Comparison of ENCODE assay signal across 8 cellular contexts in the genomic region with DNA sequence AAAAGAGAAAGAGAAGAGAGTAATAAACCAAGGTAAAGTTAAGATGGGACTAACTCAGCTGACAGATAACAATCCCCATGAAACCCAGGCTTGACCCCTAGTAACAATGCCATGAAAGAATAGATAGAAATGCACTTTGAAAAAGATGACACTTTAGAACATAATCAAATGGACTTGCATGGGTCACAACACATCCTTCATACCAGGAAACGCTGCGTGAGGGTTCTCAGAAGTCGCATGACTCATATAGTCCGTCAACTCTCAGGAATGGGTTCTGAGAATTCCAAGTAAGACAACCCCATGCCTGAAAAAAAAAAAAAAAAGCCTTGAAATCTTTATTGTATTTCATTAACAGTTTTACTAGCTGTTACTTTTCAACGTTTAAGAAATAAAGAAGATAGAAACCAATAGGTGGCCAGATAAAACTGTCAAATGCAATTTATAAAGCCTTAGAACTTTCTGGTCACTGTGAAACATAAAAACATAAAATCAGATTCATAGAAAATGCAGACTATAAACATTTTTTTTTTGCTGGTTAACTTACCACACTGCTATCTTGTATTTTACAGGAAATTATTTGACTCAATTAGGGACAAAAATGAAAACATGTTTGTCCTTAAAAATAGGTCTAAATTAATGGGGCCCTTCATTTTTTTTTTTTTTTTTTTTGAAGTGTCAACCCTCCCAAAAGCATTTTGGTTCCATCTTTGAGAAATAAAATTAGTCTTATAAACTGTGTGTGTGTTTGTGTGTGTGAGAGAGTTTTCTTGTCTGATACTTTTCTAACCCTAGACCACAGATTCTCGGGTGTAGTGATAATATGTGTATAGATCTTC.
DNase-seq lines count a peak whose midpoint lies in the region; ATAC-seq, FAIRE-seq and TF ChIP-seq lines count a peak whose summit lies in the region.

No MANE protein-coding gene starts in this region.

- no peak overlapping the region for H3K4me3 ChIP-seq in astrocyte (ENCODE audit: insufficient read depth, low read depth, low read length)
- H3K4me3 ChIP-seq in lower leg skin (ENCODE audit: low read depth, poor library complexity, severe bottlenecking) = no peak overlapping the region
- H3K4me3 ChIP-seq in aorta (ENCODE audit: low read length in 2 of 2) = no peak overlapping the region

- peaks cover 16% of the 10 kb centered on the region for H3K4me1 Mint-ChIP-seq in astrocyte (ENCODE audit: low read depth, unreplicated experiment)
- H3K4me1 Mint-ChIP-seq in stimulated activated memory B cell treated with anti-CD40 and anti-IgM and Interleukin-4, amounts not matched to agents 10 μg/mL and 1 μg/mL and 100 μg/mL, for 72 hours = no peaks in the 10 kb centered on the region

- intact Hi-C loops in lower leg skin (cut with DNase I; ENCODE audit: low total_unique reads) (no loop called here), aorta (cut with DNase I) (loop anchor here in 1 of 2 donors (2.0 kb wide), 1 partner anchor 36 kb away; no protein-coding TSS in a partner anchor)

- H3K27ac ChIP-seq in astrocyte (ENCODE audit: low read depth, low read length) (peak overlapping the region; percentile 91), aorta (ENCODE audit: low read depth in 1 of 2, low read length in 2 of 2) (no peak overlapping the region)

- H3K9me3 Mint-ChIP-seq in astrocyte (ENCODE audit: unreplicated experiment) = no peaks in the 10 kb centered on the region
- no peaks in the 10 kb centered on the region for H3K9me3 Mint-ChIP-seq in stimulated activated memory B cell treated with anti-CD40 and anti-IgM and Interleukin-4, amounts not matched to agents 10 μg/mL and 1 μg/mL and 100 μg/mL, for 72 hours

- WGBS in lower leg skin, 2 donors = 23 to 43% methylated on average over 6 of the region's 6 CpGs
- WGBS in aorta, 2 donors = 24 to 36% methylated on average over 6 of the region's 6 CpGs

- FAIRE-seq in astrocyte (lab: Jason Lieb, UNC) = peak; percentile 98

- H3K9ac ChIP-seq in astrocyte (ENCODE audit: low read length) = peak overlapping the region; percentile 62

- H3K36me3 ChIP-seq in astrocyte (ENCODE audit: insufficient read depth, low read length) (no peaks in the 10 kb centered on the region), aorta (ENCODE audit: control insufficient read depth in 1 of 2, insufficient read depth in 2 of 2, low read length in 1 of 2) (no peaks in the 10 kb centered on the region)

- H3K27me3 Mint-ChIP-seq in astrocyte (ENCODE audit: low read depth, unreplicated experiment) = no peaks in the 10 kb centered on the region
- H3K27me3 Mint-ChIP-seq in stimulated activated memory B cell treated with anti-CD40 and anti-IgM and Interleukin-4, amounts not matched to agents 10 μg/mL and 1 μg/mL and 100 μg/mL, for 72 hours = no peaks in the 10 kb centered on the region

- ATAC-seq in aorta (ENCODE audit: low FRiP score) (peak; percentile 88), HG03097 (IDR thresholded peaks at IDR 0.05; ENCODE audit: low FRiP score, unreplicated experiment) (no peak)
- ATAC-seq in stimulated activated memory B cell treated with anti-CD40 and anti-IgM and Interleukin-4, amounts not matched to agents 10 μg/mL and 1 μg/mL and 100 μg/mL, for 72 hours = no peak

- no peak for TF ChIP-seq POLR2A in lower leg skin (IDR thresholded peaks at IDR 0.05)

- no peaks in the 10 kb centered on the region for H3K36me3 Mint-ChIP-seq in astrocyte (ENCODE audit: low read depth, unreplicated experiment)
- H3K36me3 Mint-ChIP-seq in stimulated activated memory B cell treated with anti-CD40 and anti-IgM and Interleukin-4, amounts not matched to agents 10 μg/mL and 1 μg/mL and 100 μg/mL, for 72 hours = no peaks in the 10 kb centered on the region

- H3K9me3 ChIP-seq in astrocyte (ENCODE audit: insufficient read depth, low read depth, low read length) (no peaks in the 10 kb centered on the region), aorta (ENCODE audit: control insufficient read depth, low read length) (no peaks in the 10 kb centered on the region)

- no peak overlapping the region for H3K4me3 Mint-ChIP-seq in astrocyte (ENCODE audit: unreplicated experiment)
- no peak overlapping the region for H3K4me3 Mint-ChIP-seq in stimulated activated memory B cell treated with anti-CD40 and anti-IgM and Interleukin-4, amounts not matched to agents 10 μg/mL and 1 μg/mL and 100 μg/mL, for 72 hours

- H3K4me1 ChIP-seq in astrocyte (ENCODE audit: insufficient read depth, low read length) (peaks cover 24% of the 10 kb centered on the region), aorta (ENCODE audit: control insufficient read depth in 1 of 2, insufficient read depth in 2 of 2, low read length in 2 of 2) (no peaks in the 10 kb centered on the region)

- peak overlapping the region; percentile 48 for H2AFZ ChIP-seq in astrocyte (ENCODE audit: low read depth, low read length)

- no peaks in the 10 kb centered on the region for H3K27me3 ChIP-seq in astrocyte (ENCODE audit: insufficient read depth, low read length)
- H3K27me3 ChIP-seq in aorta (ENCODE audit: control insufficient read depth in 1 of 2, insufficient read depth in 2 of 2, low read length in 1 of 2) = no peaks in the 10 kb centered on the region

- TF ChIP-seq CTCF in astrocyte (IDR thresholded peaks at IDR 0.05; ENCODE audit: insufficient read depth, low read depth, low read length) (no peak), lower leg skin (IDR thresholded peaks at IDR 0.05) (no peak)

- H3K4me2 ChIP-seq in astrocyte (ENCODE audit: low read length) = peak overlapping the region; percentile 63

- H3K79me2 ChIP-seq in astrocyte (ENCODE audit: insufficient read depth, low read length) = no peaks in the 10 kb centered on the region

- H3K27ac Mint-ChIP-seq in astrocyte (ENCODE audit: unreplicated experiment) = peak overlapping the region; percentile 99
- no peak overlapping the region for H3K27ac Mint-ChIP-seq in stimulated activated memory B cell treated with anti-CD40 and anti-IgM and Interleukin-4, amounts not matched to agents 10 μg/mL and 1 μg/mL and 100 μg/mL, for 72 hours

- no peaks in the 10 kb centered on the region for H4K20me1 ChIP-seq in astrocyte (ENCODE audit: insufficient read depth, low read length)

- DNase-seq in stimulated activated CD4-positive, alpha-beta T cell treated with anti-CD3 and anti-CD28 coated beads, Interleukin-15, amount 100 ng/mL, for 24 hours = peak; percentile 7
- no peak for DNase-seq in stimulated activated CD4-positive, alpha-beta T cell treated with anti-CD3 and anti-CD28 coated beads, Interleukin-12 subunit alpha, Interleukin-12 subunit beta, amount 100 ng/mL, for 4 hours
- DNase-seq in astrocyte (ENCODE audit: low read depth) (peak; percentile 100), lower leg skin (ENCODE audit: low spot score in 2 of 2) (peak; percentile 43 to 84), aorta (peak; percentile 73 to 74), NCI-H446 treated with DMSO at 0.1 percent for 48 hours (lab: John Stamatoyannopoulos, UW) (no peak)

Comparison
In these comparisons a context has a peak if more than half of its experiments do, and no peak if none do; other contexts are left out.
1. DNase-seq: peak in stimulated activated CD4-positive, alpha-beta T cell treated with anti-CD3 and anti-CD28 coated beads, Interleukin-15, amount 100 ng/mL, for 24 hours (single experiment), astrocyte (single experiment), lower leg skin (2 of 2) and aorta (2 of 2); none in stimulated activated CD4-positive, alpha-beta T cell treated with anti-CD3 and anti-CD28 coated beads, Interleukin-12 subunit alpha, Interleukin-12 subunit beta, amount 100 ng/mL, for 4 hours (single experiment) and NCI-H446 treated with DMSO at 0.1 percent for 48 hours (single experiment).